Comparison of ENCODE assay signal across 17 cellular contexts in genomic region chr15:68218331-68218730, GRCh38. TPM values are rescaled to one million over a fixed set of nuclear protein-coding genes. Genes with fewer than 3 reads are reported as not detected.
A peak's percentile ranks its signal among the peaks of the same experiment; 100 is the strongest.
DNase-seq lines count a peak whose midpoint lies in the region; TF ChIP-seq lines count a peak whose summit lies in the region.
"Had no signal": no experiment of that assay in that cellular context is flagged by ENCODE, and none has a peak within 500 bp of the region (broad histone marks: within the 10 kb centered on the region; RNA-seq: fewer than 3 reads in every experiment).

No MANE protein-coding gene starts in this region.

- intact Hi-C loops in colonic mucosa (cut with DNase I), result no loop called here
- intact Hi-C loops in vagina (cut with DNase I), result no loop called here

- no peaks in the 10 kb centered on the region for H3K36me3 ChIP-seq in colonic mucosa
- H3K36me3 ChIP-seq in vagina, result no peaks in the 10 kb centered on the region

- H3K9me3 ChIP-seq in colonic mucosa (no peaks in the 10 kb centered on the region), vagina (no peaks in the 10 kb centered on the region)
- H3K9me3 ChIP-seq: A549 had no signal

- H3K27ac Mint-ChIP-seq in activated naive CD4-positive, alpha-beta T cell treated with anti-CD3 and anti-CD28 coated beads, Interleukin-2, amount 10 ng/mL, durations not matched to agents 7 days and 5 days, result peak overlapping the region; percentile 49

- no peaks in the 10 kb centered on the region for H3K9me3 Mint-ChIP-seq in activated naive CD4-positive, alpha-beta T cell treated with anti-CD3 and anti-CD28 coated beads, Interleukin-2, amount 10 ng/mL, durations not matched to agents 7 days and 5 days
- H3K9me3 Mint-ChIP-seq: CD4-positive, alpha-beta memory T cell had no signal

- peaks cover 2% of the 10 kb centered on the region for H3K4me1 Mint-ChIP-seq in activated naive CD4-positive, alpha-beta T cell treated with anti-CD3 and anti-CD28 coated beads, Interleukin-2, amount 10 ng/mL, durations not matched to agents 7 days and 5 days
- H3K4me1 Mint-ChIP-seq: CD4-positive, alpha-beta memory T cell had no signal

- no peak overlapping the region for H3K4me3 Mint-ChIP-seq in activated naive CD4-positive, alpha-beta T cell treated with anti-CD3 and anti-CD28 coated beads, Interleukin-2, amount 10 ng/mL, durations not matched to agents 7 days and 5 days
- H3K4me3 Mint-ChIP-seq: CD4-positive, alpha-beta memory T cell had no signal

- H3K4me1 ChIP-seq in colonic mucosa (no peaks in the 10 kb centered on the region), vagina (no peaks in the 10 kb centered on the region)
- H3K4me1 ChIP-seq: A549 had no signal

- H3K36me3 Mint-ChIP-seq in activated naive CD4-positive, alpha-beta T cell treated with anti-CD3 and anti-CD28 coated beads, Interleukin-2, amount 10 ng/mL, durations not matched to agents 7 days and 5 days, result peaks cover 18% of the 10 kb centered on the region

- TF ChIP-seq CTCF in colonic mucosa (IDR thresholded peaks at IDR 0.05), result no peak
- TF ChIP-seq CTCF in vagina (IDR thresholded peaks at IDR 0.05), result no peak

- no peaks in the 10 kb centered on the region for H3K27me3 Mint-ChIP-seq in activated naive CD4-positive, alpha-beta T cell treated with anti-CD3 and anti-CD28 coated beads, Interleukin-2, amount 10 ng/mL, durations not matched to agents 7 days and 5 days
- H3K27me3 Mint-ChIP-seq: CD4-positive, alpha-beta memory T cell had no signal

- H3K27ac ChIP-seq in colonic mucosa (no peak overlapping the region), vagina (no peak overlapping the region)
- H3K27ac ChIP-seq: A549, BLaER1 had no signal

- TF ChIP-seq POLR2A in vagina (IDR thresholded peaks at IDR 0.05), result no peak

- CTCF ChIA-PET in activated naive CD4-positive, alpha-beta T cell treated with anti-CD3 and anti-CD28 coated beads, Interleukin-2, amount 10 ng/mL, durations not matched to agents 7 days and 5 days (lab: Charles Lee), result no interaction called here

- DNase-seq in activated naive CD4-positive, alpha-beta T cell treated with anti-CD3 and anti-CD28 coated beads, Interleukin-2, amount 10 ng/mL, durations not matched to agents 7 days and 5 days, result no peak
- DNase-seq in activated naive CD4-positive, alpha-beta T cell treated with Interleukin-2 at 50 U/mL for 16 hours, result no peak
- DNase-seq in colonic mucosa (peak; percentile 11), mesenteric fat pad (ENCODE audit: low spot score) (peak; percentile 68), vagina (ENCODE audit: extremely low spot score in 2 of 2) (no peak), NCI-H82 treated with DMSO at 0.1 percent for 48 hours (lab: John Stamatoyannopoulos, UW; ENCODE audit: unreplicated experiment) (no peak)
- DNase-seq in activated CD4-positive, alpha-beta T cell treated with anti-CD3 and anti-CD28 coated beads, Interleukin-2, amount 50 U/mL, for 4 hours, result no peak
- DNase-seq: CD4-positive, alpha-beta memory T cell; DMS53; EL; NCI-H1105 treated with DMSO at 0.1 percent for 48 hours; NCI-H1694; NK-92 treated with Interleukin-12 subunit alpha and Interleukin-12 subunit beta, amount 100 ng/mL, for 24 hours; Right ventricle myocardium superior had no signal

- no peak overlapping the region for H3K9ac ChIP-seq in colonic mucosa (ENCODE audit: low read depth in 2 of 2, low read length in 2 of 2)
- H3K9ac ChIP-seq: BLaER1 had no signal

- H3K4me3 ChIP-seq in colonic mucosa (no peak overlapping the region), vagina (no peak overlapping the region)
- H3K4me3 ChIP-seq: A549, BLaER1, K562 had no signal

- no peaks in the 10 kb centered on the region for H3K27me3 ChIP-seq in colonic mucosa
- H3K27me3 ChIP-seq in vagina, result no peaks in the 10 kb centered on the region
- H3K27me3 ChIP-seq: BLaER1 had no signal

RNA-seq across cellular contexts. Expression of gene CLN6, which starts 11.2 kb away (rescaled TPM):
- total RNA-seq in colonic mucosa (10 to 100 TPM; 18.9 to 55.8 TPM), mesenteric fat pad (24.7 TPM), vagina (23.3 TPM)

RNA-seq across cellular contexts. Expression of gene CALML4, which starts 13.2 kb away (rescaled TPM):
- total RNA-seq in colonic mucosa, result 100 to 1,000 TPM; 111 to 126 TPM
- total RNA-seq in mesenteric fat pad, result 7.2 TPM
- 6.1 TPM for total RNA-seq in vagina

RNA-seq across cellular contexts. Expression of gene FEM1B, which starts 59.2 kb away (rescaled TPM):
- total RNA-seq in colonic mucosa (10 to 100 TPM; 34.4 to 52.4 TPM), mesenteric fat pad (48.7 TPM), vagina (38.3 TPM)

Comparison
In these comparisons a context has a peak if more than half of its experiments do, and no peak if none do; other contexts are left out.
1. DNase-seq: peak in colonic mucosa (single experiment) and mesenteric fat pad (single experiment); none in activated naive CD4-positive, alpha-beta T cell treated with anti-CD3 and anti-CD28 coated beads, Interleukin-2, amount 10 ng/mL, durations not matched to agents 7 days and 5 days (single experiment), activated naive CD4-positive, alpha-beta T cell treated with Interleukin-2 at 50 U/mL for 16 hours (single experiment), vagina (0 of 2), NCI-H82 treated with DMSO at 0.1 percent for 48 hours (single experiment) and activated CD4-positive, alpha-beta T cell treated with anti-CD3 and anti-CD28 coated beads, Interleukin-2, amount 50 U/mL, for 4 hours (0 of 2).
2. RNA of gene CALML4, which starts 13.2 kb away (total RNA-seq): 111 to 126 TPM in colonic mucosa; 7.2 TPM in mesenteric fat pad (single experiment) and 6.1 TPM in vagina (single experiment); every median in the first group is over 10 times any median in the second.